8 cellular contexts compared by ENCODE assay signal in the genomic region with DNA sequence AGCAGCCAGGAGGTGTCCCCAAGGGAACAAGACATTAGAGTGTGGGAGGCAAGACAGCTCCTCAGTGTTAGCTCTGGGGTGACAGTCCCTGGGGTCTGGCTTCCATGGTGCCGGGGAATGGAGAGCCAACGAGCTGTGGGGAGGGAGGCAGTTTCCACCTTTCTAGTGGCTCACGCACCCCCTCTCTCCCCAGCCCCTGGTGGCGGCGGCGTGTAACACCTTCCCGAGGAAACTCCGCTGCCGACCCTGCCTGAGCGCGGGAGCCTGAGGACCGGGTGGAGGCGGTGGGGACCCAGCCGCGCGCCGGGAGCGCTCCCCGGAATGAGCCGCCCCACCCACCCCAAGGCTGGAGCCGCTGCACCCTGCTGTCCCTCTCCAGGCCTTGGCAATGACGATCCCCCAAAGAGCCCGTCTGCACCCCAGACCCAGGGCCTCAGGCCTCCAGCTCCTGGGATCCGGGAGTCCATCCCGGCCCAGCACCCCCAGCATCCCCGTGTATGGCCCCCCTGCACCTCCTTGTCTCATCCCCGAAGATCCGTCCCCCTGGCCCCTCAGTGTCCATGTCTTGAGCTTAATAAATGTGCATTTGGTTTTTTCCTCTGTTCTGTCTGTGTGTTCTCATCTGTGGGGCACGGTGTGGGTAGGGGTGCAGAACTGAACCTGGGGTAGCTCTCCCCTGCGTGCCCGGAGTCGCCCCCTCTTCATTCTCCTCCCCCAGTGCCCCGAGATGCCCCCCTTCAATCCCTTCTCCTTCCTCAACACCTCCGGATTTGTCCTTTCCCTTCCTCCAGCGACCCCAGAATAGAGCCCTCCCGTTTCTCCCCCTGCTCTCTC. TPM values are rescaled to one million over a fixed set of nuclear protein-coding genes. Genes with fewer than 3 reads are reported as not detected.
DNase-seq lines count a peak whose midpoint lies in the region; ATAC-seq and TF ChIP-seq lines count a peak whose summit lies in the region.

No MANE protein-coding gene starts in this region.

- in situ Hi-C loops in ACHN (cut with HindIII; ENCODE audit: low pct_ligation_motif_present, low pct_unique_long_range_greater_than_20kb, low sequenced_read_pairs) = no loop called here

- peak; percentile 58 for TF ChIP-seq CTCF in smooth muscle cell (IDR thresholded peaks at IDR 0.05; ENCODE audit: borderline replicate concordance, insufficient read depth, poor library complexity, severe bottlenecking)

- no peaks in the 10 kb centered on the region for H3F3A ChIP-seq in smooth muscle cell (ENCODE audit: low read depth)

- peak overlapping the region; percentile 97 for H3K4me2 ChIP-seq in smooth muscle cell

- peak overlapping the region; percentile 91 for H2AFZ ChIP-seq in smooth muscle cell (ENCODE audit: low read depth)

- no peaks in the 10 kb centered on the region for H3K27me3 ChIP-seq in right cardiac atrium (ENCODE audit: control insufficient read depth, insufficient read depth)
- no peaks in the 10 kb centered on the region for H3K27me3 ChIP-seq in smooth muscle cell (ENCODE audit: low read depth)

- no peaks in the 10 kb centered on the region for H3K79me2 ChIP-seq in smooth muscle cell (ENCODE audit: low read depth)

- H3K9ac ChIP-seq in smooth muscle cell (ENCODE audit: low read depth) = peak overlapping the region; percentile 86

- no peaks in the 10 kb centered on the region for H4K20me1 ChIP-seq in smooth muscle cell (ENCODE audit: low read depth)

- ATAC-seq in GM21825 (IDR thresholded peaks at IDR 0.05; ENCODE audit: unreplicated experiment) (peak; percentile 45), right cardiac atrium (peak; percentile 35 to 55), HG03095 (IDR thresholded peaks at IDR 0.05; ENCODE audit: unreplicated experiment) (no peak)

- peak; percentile 59 for DNase-seq in ACHN
- peak; percentile 46 for DNase-seq in RPMI7951 (ENCODE audit: low read depth)
- peak; percentile 81 for DNase-seq in activated naive CD4-positive, alpha-beta T cell treated with Interleukin-2 at 50 U/mL for 16 hours
- DNase-seq in right cardiac atrium = peak; percentile 48 to 76 (median 75)
- DNase-seq in smooth muscle cell (lab: John Stamatoyannopoulos, UW; ENCODE audit: unreplicated experiment) = peak; percentile 20
- no peak for DNase-seq in cerebellar cortex (ENCODE audit: low spot score)

- H3K9me3 ChIP-seq in right cardiac atrium (ENCODE audit: control insufficient read depth, low read length) (no peaks in the 10 kb centered on the region), smooth muscle cell (replicated peaks; ENCODE audit: low read depth) (no peaks in the 10 kb centered on the region)

- no peaks in the 10 kb centered on the region for H3K4me1 ChIP-seq in right cardiac atrium (ENCODE audit: control insufficient read depth, insufficient read depth, low read length)
- peaks cover 5% of the 10 kb centered on the region for H3K4me1 ChIP-seq in smooth muscle cell (ENCODE audit: low read depth)

- intact Hi-C loops in right cardiac atrium (cut with DNase I) = loop anchor here in 1 of 4 donors (10.0 kb wide), 1 partner anchor 101 kb away; no protein-coding TSS in a partner anchor

- H3K4me3 ChIP-seq in right cardiac atrium (ENCODE audit: low read length) = peak overlapping the region; percentile 76
- H3K4me3 ChIP-seq in smooth muscle cell = peak overlapping the region; percentile 75

- no peak overlapping the region for H3K27ac ChIP-seq in right cardiac atrium (ENCODE audit: low read length)
- H3K27ac ChIP-seq in smooth muscle cell (ENCODE audit: low read depth) = no peak overlapping the region

- H3K36me3 ChIP-seq in smooth muscle cell (ENCODE audit: low read depth) = no peaks in the 10 kb centered on the region

- 1% methylated on average over 36 of the region's 36 CpGs for WGBS in right cardiac atrium
- WGBS in smooth muscle cell (ENCODE audit: low lambda C conversion rate) = 3% methylated on average over 11 of the region's 36 CpGs

RNA-seq across cellular contexts. Expression of gene FXYD5, which starts 0.6 kb away (rescaled TPM):
- total RNA-seq in RPMI7951 (2014; rRNA removed; shearing (Covaris generic)) = 258 and 338 TPM in 2 replicates
- total RNA-seq in right cardiac atrium = 10 to 100 TPM; 22.5 to 46.3 (median 31.0) TPM
- 31.8 TPM for polyA plus RNA-seq in right cardiac atrium
- 89.3 and 133 TPM in 2 replicates for total RNA-seq in smooth muscle cell
- 205 and 246 TPM in 2 replicates for polyA plus RNA-seq in smooth muscle cell

RNA-seq across cellular contexts. Expression of gene FXYD7, which starts 10.9 kb away (rescaled TPM):
- total RNA-seq in RPMI7951 (2014; rRNA removed; shearing (Covaris generic)) = not detected in 2 replicates
- total RNA-seq in right cardiac atrium (under 1 TPM in 1 of 4 donors, not detected in 3; 0.40 TPM), smooth muscle cell (not detected in 2 replicates)
- polyA plus RNA-seq in right cardiac atrium (0.25 TPM), smooth muscle cell (not detected in 2 replicates)

RNA-seq across cellular contexts. Expression of gene FXYD1, which starts 15.3 kb away (rescaled TPM):
- total RNA-seq in RPMI7951 (2014; rRNA removed; shearing (Covaris generic)) = 0.98 TPM in 1 of 2 replicates, not detected in the other
- total RNA-seq in right cardiac atrium (100 to 1,000 TPM; 441 to 544 (median 499) TPM), smooth muscle cell (3.2 and 3.5 TPM in 2 replicates)
- polyA plus RNA-seq in right cardiac atrium (289 TPM), smooth muscle cell (2.7 and 3.0 TPM in 2 replicates)

RNA-seq across cellular contexts. Expression of gene LGI4, which starts 19.1 kb away (rescaled TPM):
- total RNA-seq in RPMI7951 (2014; rRNA removed; shearing (Covaris generic)) = 0.36 TPM in 1 of 2 replicates, not detected in the other
- total RNA-seq in right cardiac atrium = 10 to 100 TPM; 25.0 to 40.9 (median 32.5) TPM
- polyA plus RNA-seq in right cardiac atrium = 35.6 TPM
- total RNA-seq in smooth muscle cell = 0.22 TPM in 1 of 2 replicates, not detected in the other
- polyA plus RNA-seq in smooth muscle cell = 0.17 and 0.24 TPM in 2 replicates

RNA-seq across cellular contexts. Expression of gene FXYD3, which starts 38.3 kb away (rescaled TPM):
- 3.0 and 3.7 TPM in 2 replicates for total RNA-seq in RPMI7951 (2014; rRNA removed; shearing (Covaris generic))
- total RNA-seq in right cardiac atrium (1 to 10 TPM; 2.2 to 5.7 (median 4.3) TPM), smooth muscle cell (26.3 and 37.0 TPM in 2 replicates)
- polyA plus RNA-seq in right cardiac atrium (5.2 TPM), smooth muscle cell (23.0 and 67.1 TPM in 2 replicates)

Comparison
In these comparisons a context has a peak if more than half of its experiments do, and no peak if none do; other contexts are left out.
1. RNA of gene FXYD1, which starts 15.3 kb away (total RNA-seq): 441 to 544 TPM in right cardiac atrium; 3.2 to 3.5 TPM in smooth muscle cell and 0.98 TPM in RPMI7951; every median in the first group is over 10 times any median in the second.